35 cellular contexts compared by ENCODE assay signal in genomic region chr15:97718509-97718908, GRCh38.
"Had no signal": no experiment of that assay in that cellular context is flagged by ENCODE, and none has a peak within 500 bp of the region (broad histone marks: within the 10 kb centered on the region; RNA-seq: fewer than 3 reads in every experiment).

No MANE protein-coding gene starts in this region.

- H3K4me1 ChIP-seq: adrenal gland, body of pancreas, breast epithelium had no signal

- H3K4me1 Mint-ChIP-seq: activated B cell treated with CpG ODN at 0.5 μM for 24 hours; activated CD4-positive, alpha-beta T cell treated with anti-CD3 and anti-CD28 coated beads, Interleukin-2, amount 10 ng/mL, durations not matched to agents 24 days and 14 days; activated naive CD8-positive, alpha-beta T cell treated with anti-CD3 and anti-CD28 coated beads for 36 hours; activated T-helper 17 cell treated with anti-CD3 and anti-CD28 coated beads, Interleukin-2, amount 50 U/mL, for 72 hours had no signal

- H3K27ac Mint-ChIP-seq: activated B cell treated with CpG ODN at 0.5 μM for 24 hours; activated CD4-positive, alpha-beta memory T cell treated with anti-CD3 and anti-CD28 coated beads for 36 hours; activated CD4-positive, alpha-beta T cell treated with anti-CD3 and anti-CD28 coated beads, Interleukin-2, amount 10 ng/mL, durations not matched to agents 24 days and 14 days; activated CD8-positive, alpha-beta T cell treated with anti-CD3 and anti-CD28 coated beads for 36 hours; activated naive CD4-positive, alpha-beta T cell treated with anti-CD3 and anti-CD28 coated beads for 36 hours; activated naive CD4-positive, alpha-beta T cell treated with anti-CD3 and anti-CD28 coated beads, Interleukin-2, amount 50 U/mL, for 72 hours; activated naive CD8-positive, alpha-beta T cell treated with anti-CD3 and anti-CD28 coated beads for 36 hours; activated T-cell treated with anti-CD3 and anti-CD28 coated beads, Interleukin-2, amount 50 U/mL, for 72 hours; activated T-helper 1 cell treated with anti-CD3 and anti-CD28 coated beads, Interleukin-12 subunit alpha, Interleukin-12 subunit beta, Interleukin-2, Interleukin-4 antibody, amounts not matched to agents 30 ng/mL and 10 ng/mL and 1 ng/mL, durations not matched to agents 14 hours and 24 hours and 36 hours; activated T-helper 17 cell treated with anti-CD3 and anti-CD28 coated beads, Interleukin-2, amount 50 U/mL, for 72 hours; T-helper 1 cell treated with Interleukin-12 subunit alpha and Interleukin-12 subunit beta and Interleukin-4 antibody, amounts not matched to agents 30 μg/mL and 1 μg/mL, for 36 hours; T-helper 2 cell treated with Interferon-gamma antibody and Interleukin-4, amounts not matched to agents 5 μg/mL and 100 μg/mL, for 36 hours had no signal

- H3K9me3 ChIP-seq: adrenal gland had no signal

- H3K27ac ChIP-seq: adrenal gland, body of pancreas, brain microvascular endothelial cell, breast epithelium, VCaP had no signal

- H3K27me3 Mint-ChIP-seq: activated B cell treated with CpG ODN at 0.5 μM for 24 hours; activated CD4-positive, alpha-beta T cell treated with anti-CD3 and anti-CD28 coated beads, Interleukin-2, amount 10 ng/mL, durations not matched to agents 24 days and 14 days; activated CD8-positive, alpha-beta T cell treated with anti-CD3 and anti-CD28 coated beads for 36 hours; activated naive CD8-positive, alpha-beta T cell treated with anti-CD3 and anti-CD28 coated beads for 36 hours; activated T-helper 17 cell treated with anti-CD3 and anti-CD28 coated beads, Interleukin-2, amount 50 U/mL, for 72 hours had no signal

- DNase-seq: activated B cell treated with CpG ODN at 0.5 μM for 24 hours; activated CD4-positive, alpha-beta memory T cell treated with anti-CD3 and anti-CD28 coated beads for 36 hours; activated CD4-positive, alpha-beta T cell treated with anti-CD3 and anti-CD28 coated beads for 4 hours; activated CD4-positive, alpha-beta T cell treated with anti-CD3 and anti-CD28 coated beads, Interleukin-2, amount 10 ng/mL, durations not matched to agents 24 days and 14 days; activated CD4-positive, alpha-beta T cell treated with anti-CD3 and anti-CD28 coated beads, Interleukin-2, amount 50 U/mL, for 1 hour; activated CD4-positive, alpha-beta T cell treated with anti-CD3 and anti-CD28 coated beads, Interleukin-2, amount 50 U/mL, for 4 hours; activated CD4-positive, CD25-positive, alpha-beta regulatory T cell treated with anti-CD3 and anti-CD28 coated beads, Interleukin-2, amount 50 U/mL, for 72 hours; activated CD8-positive, alpha-beta memory T cell treated with anti-CD3 and anti-CD28 coated beads, Interleukin-2, amount 50 U/mL, for 4 hours; activated CD8-positive, alpha-beta T cell treated with anti-CD3 and anti-CD28 coated beads for 36 hours; activated effector memory CD4-positive, alpha-beta T cell treated with anti-CD3 and anti-CD28 coated beads, Interleukin-2, amount 50 U/mL, for 16 hours; activated gamma-delta T cell treated with Interleukin-2 at 50 U/mL for 16 hours; activated naive CD4-positive, alpha-beta T cell; activated naive CD4-positive, alpha-beta T cell treated with anti-CD3 and anti-CD28 coated beads for 36 hours; activated naive CD4-positive, alpha-beta T cell treated with anti-CD3 and anti-CD28 coated beads, Interleukin-2, amount 50 U/mL, for 16 hours; activated naive CD8-positive, alpha-beta T cell treated with anti-CD3 and anti-CD28 coated beads for 36 hours; activated T-cell treated with anti-CD3 and anti-CD28 coated beads for 4 hours; activated T-cell treated with anti-CD3 and anti-CD28 coated beads, Interleukin-2, amount 50 U/mL, for 1 hour; activated T-cell treated with anti-CD3 and anti-CD28 coated beads, Interleukin-2, amount 50 U/mL, for 4 hours; activated T-cell treated with anti-CD3 and anti-CD28 coated beads, Interleukin-2, amount 50 U/mL, for 72 hours; adrenal gland; amniotic stem cell; aorta; body of pancreas; brain microvascular endothelial cell; central memory CD4-positive, alpha-beta T cell; T-helper 1 cell; T-helper 2 cell; T-helper 9 cell had no signal

- H3K4me3 ChIP-seq: adrenal gland, body of pancreas, breast epithelium had no signal

- H3K27me3 ChIP-seq: adrenal gland, body of pancreas, brain microvascular endothelial cell, breast epithelium had no signal

- H3K4me3 Mint-ChIP-seq: activated B cell treated with CpG ODN at 0.5 μM for 24 hours; activated CD4-positive, alpha-beta memory T cell treated with anti-CD3 and anti-CD28 coated beads for 36 hours; activated CD4-positive, alpha-beta T cell treated with anti-CD3 and anti-CD28 coated beads, Interleukin-2, amount 10 ng/mL, durations not matched to agents 24 days and 14 days; activated CD8-positive, alpha-beta T cell treated with anti-CD3 and anti-CD28 coated beads for 36 hours; activated naive CD4-positive, alpha-beta T cell treated with anti-CD3 and anti-CD28 coated beads for 36 hours; activated naive CD8-positive, alpha-beta T cell treated with anti-CD3 and anti-CD28 coated beads for 36 hours; activated T-cell treated with anti-CD3 and anti-CD28 coated beads, Interleukin-2, amount 50 U/mL, for 4 hours; activated T-cell treated with anti-CD3 and anti-CD28 coated beads, Interleukin-2, amount 50 U/mL, for 72 hours; activated T-helper 1 cell treated with anti-CD3 and anti-CD28 coated beads, Interleukin-12 subunit alpha, Interleukin-12 subunit beta, Interleukin-2, Interleukin-4 antibody, amounts not matched to agents 30 ng/mL and 10 ng/mL and 1 ng/mL, durations not matched to agents 14 hours and 24 hours and 36 hours; activated T-helper 17 cell treated with anti-CD3 and anti-CD28 coated beads, Interleukin-2, amount 50 U/mL, for 72 hours; T-helper 1 cell treated with Interleukin-12 subunit alpha and Interleukin-12 subunit beta and Interleukin-4 antibody, amounts not matched to agents 30 μg/mL and 1 μg/mL, for 36 hours; T-helper 2 cell treated with Interferon-gamma antibody and Interleukin-4, amounts not matched to agents 5 μg/mL and 100 μg/mL, for 36 hours had no signal

- H3K36me3 ChIP-seq: adrenal gland, brain microvascular endothelial cell, breast epithelium had no signal

- ATAC-seq: activated CD8-positive, alpha-beta T cell treated with anti-CD3 and anti-CD28 coated beads for 36 hours; activated naive CD4-positive, alpha-beta T cell treated with anti-CD3 and anti-CD28 coated beads, Interleukin-2, amount 50 U/mL, for 72 hours; activated T-cell treated with anti-CD3 and anti-CD28 coated beads, Interleukin-2, amount 50 U/mL, for 4 hours; activated T-cell treated with anti-CD3 and anti-CD28 coated beads, Interleukin-2, amount 50 U/mL, for 72 hours; activated T-helper 17 cell treated with anti-CD3 and anti-CD28 coated beads, Interleukin-2, amount 50 U/mL, for 72 hours; body of pancreas had no signal

- H3K36me3 Mint-ChIP-seq: activated CD4-positive, alpha-beta memory T cell treated with anti-CD3 and anti-CD28 coated beads for 36 hours; activated naive CD8-positive, alpha-beta T cell treated with anti-CD3 and anti-CD28 coated beads for 36 hours had no signal

- H3K9me3 Mint-ChIP-seq: T-helper 1 cell treated with Interleukin-12 subunit alpha and Interleukin-12 subunit beta and Interleukin-4 antibody, amounts not matched to agents 30 μg/mL and 1 μg/mL, for 36 hours had no signal
